In the genomic region with DNA sequence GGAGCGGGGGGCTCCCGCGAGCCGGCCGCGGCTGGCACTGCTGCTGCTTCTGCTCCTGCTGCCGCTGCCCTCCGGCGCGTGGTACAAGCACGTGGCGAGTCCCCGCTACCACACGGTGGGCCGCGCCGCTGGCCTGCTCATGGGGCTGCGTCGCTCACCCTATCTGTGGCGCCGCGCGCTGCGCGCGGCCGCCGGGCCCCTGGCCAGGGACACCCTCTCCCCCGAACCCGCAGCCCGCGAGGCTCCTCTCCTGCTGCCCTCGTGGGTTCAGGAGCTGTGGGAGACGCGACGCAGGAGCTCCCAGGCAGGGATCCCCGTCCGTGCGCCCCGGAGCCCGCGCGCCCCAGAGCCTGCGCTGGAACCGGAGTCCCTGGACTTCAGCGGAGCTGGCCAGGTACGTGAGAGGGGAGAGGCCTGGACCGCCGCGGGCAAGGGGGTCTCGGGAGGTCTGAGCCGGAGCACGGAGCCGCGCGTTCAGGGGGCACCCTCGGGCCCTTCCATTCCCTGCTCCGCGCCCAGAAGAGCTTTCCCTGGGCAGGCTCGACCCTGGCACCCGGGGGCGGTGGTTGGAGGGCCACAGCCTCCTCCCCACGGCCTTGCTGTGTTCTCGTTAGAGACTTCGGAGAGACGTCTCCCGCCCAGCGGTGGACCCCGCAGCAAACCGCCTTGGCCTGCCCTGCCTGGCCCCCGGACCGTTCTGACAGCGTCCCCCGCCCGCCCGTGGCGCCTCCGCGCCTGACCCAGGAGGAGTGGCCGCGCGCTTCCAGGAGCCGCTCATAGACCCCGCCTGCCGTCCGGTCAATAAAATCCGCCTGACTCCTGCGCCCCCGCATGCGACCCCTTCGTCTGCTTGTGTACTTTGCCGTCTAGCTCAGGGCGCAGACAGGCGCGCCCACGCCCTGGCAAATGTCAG, we compare ENCODE assay signal across 1 cellular context.
TF ChIP-seq lines count a peak whose summit lies in the region.

No MANE protein-coding gene starts in this region.

TF ChIP-seq in HepG2, 621 proteins besides CTCF, POLR2A, EP300 and RAD21 (continues in another document):
- no peak for TF ChIP-seq SATB2 (CRISPR knock-in tag; IDR thresholded peaks at IDR 0.05)
- TF ChIP-seq, protein P1, sequence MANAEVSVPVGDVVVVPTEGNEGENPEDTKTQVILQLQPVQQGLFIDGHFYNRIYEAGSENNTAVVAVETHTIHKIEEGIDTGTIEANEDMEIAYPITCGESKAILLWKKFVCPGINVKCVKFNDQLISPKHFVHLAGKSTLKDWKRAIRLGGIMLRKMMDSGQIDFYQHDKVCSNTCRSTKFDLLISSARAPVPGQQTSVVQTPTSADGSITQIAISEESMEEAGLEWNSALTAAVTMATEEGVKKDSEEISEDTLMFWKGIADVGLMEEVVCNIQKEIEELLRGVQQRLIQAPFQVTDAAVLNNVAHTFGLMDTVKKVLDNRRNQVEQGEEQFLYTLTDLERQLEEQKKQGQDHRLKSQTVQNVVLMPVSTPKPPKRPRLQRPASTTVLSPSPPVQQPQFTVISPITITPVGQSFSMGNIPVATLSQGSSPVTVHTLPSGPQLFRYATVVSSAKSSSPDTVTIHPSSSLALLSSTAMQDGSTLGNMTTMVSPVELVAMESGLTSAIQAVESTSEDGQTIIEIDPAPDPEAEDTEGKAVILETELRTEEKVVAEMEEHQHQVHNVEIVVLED (CRISPR knock-in tag; IDR thresholded peaks at IDR 0.05; ENCODE audit: borderline replicate concordance) = no peak
- no peak for TF ChIP-seq NR2C2 (CRISPR knock-in tag; IDR thresholded peaks at IDR 0.05; ENCODE audit: borderline replicate concordance)
- TF ChIP-seq ZNF253 (CRISPR knock-in tag; IDR thresholded peaks at IDR 0.05; ENCODE audit: borderline replicate concordance) = no peak
- TF ChIP-seq GTF2F1 (IDR thresholded peaks at IDR 0.05; ENCODE audit: low read length) = no peak
- TF ChIP-seq THRA (CRISPR knock-in tag; IDR thresholded peaks at IDR 0.05; ENCODE audit: borderline replicate concordance) = no peak
- TF ChIP-seq ZNF878 (CRISPR knock-in tag; IDR thresholded peaks at IDR 0.05) = no peak
- TF ChIP-seq PAWR (CRISPR knock-in tag; IDR thresholded peaks at IDR 0.05; ENCODE audit: borderline replicate concordance) = no peak
- no peak for TF ChIP-seq HNF1A (IDR thresholded peaks at IDR 0.05; ENCODE audit: low read depth)
- TF ChIP-seq HNF1A (CRISPR knock-in tag; IDR thresholded peaks at IDR 0.05; ENCODE audit: borderline replicate concordance) = no peak
- no peak for TF ChIP-seq ZNF292 (CRISPR knock-in tag; IDR thresholded peaks at IDR 0.05; ENCODE audit: borderline replicate concordance, low read depth)
- TF ChIP-seq SSRP1 (CRISPR knock-in tag; IDR thresholded peaks at IDR 0.05) = no peak
- TF ChIP-seq, protein P2, sequence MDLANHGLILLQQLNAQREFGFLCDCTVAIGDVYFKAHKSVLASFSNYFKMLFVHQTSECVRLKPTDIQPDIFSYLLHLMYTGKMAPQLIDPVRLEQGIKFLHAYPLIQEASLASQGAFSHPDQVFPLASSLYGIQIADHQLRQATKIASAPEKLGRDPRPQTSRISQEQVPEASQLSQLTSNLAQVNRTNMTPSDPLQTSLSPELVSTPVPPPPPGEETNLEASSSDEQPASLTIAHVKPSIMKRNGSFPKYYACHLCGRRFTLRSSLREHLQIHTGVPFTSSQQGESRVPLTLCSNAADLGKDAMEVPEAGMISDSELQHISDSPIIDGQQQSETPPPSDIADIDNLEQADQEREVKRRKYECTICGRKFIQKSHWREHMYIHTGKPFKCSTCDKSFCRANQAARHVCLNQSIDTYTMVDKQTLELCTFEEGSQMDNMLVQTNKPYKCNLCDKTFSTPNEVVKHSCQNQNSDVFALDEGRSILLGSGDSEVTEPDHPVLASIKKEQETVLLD (CRISPR knock-in tag; IDR thresholded peaks at IDR 0.05; ENCODE audit: low read depth) = no peak
- TF ChIP-seq ZHX1 (CRISPR knock-in tag; IDR thresholded peaks at IDR 0.05; ENCODE audit: low read depth) = no peak
- TF ChIP-seq ZNF564 (CRISPR knock-in tag; IDR thresholded peaks at IDR 0.05) = no peak
- TF ChIP-seq ZNF7 (CRISPR knock-in tag; IDR thresholded peaks at IDR 0.05) = no peak
- TF ChIP-seq FOXA1 (IDR thresholded peaks at IDR 0.05) = no peak
- TF ChIP-seq FOXA1 (CRISPR knock-in tag; IDR thresholded peaks at IDR 0.05) = 0 out of 2 replicates have a peak, but pooled peaks have one; percentile 22
- no peak for TF ChIP-seq TBX2 (CRISPR knock-in tag; IDR thresholded peaks at IDR 0.05; ENCODE audit: borderline replicate concordance)
- no peak for TF ChIP-seq SP140L (CRISPR knock-in tag; IDR thresholded peaks at IDR 0.05; ENCODE audit: borderline replicate concordance)
- no peak for TF ChIP-seq SMYD3 (CRISPR knock-in tag; IDR thresholded peaks at IDR 0.05)
- TF ChIP-seq RFX1 (IDR thresholded peaks at IDR 0.05) = no peak
- TF ChIP-seq XRCC5 (optimal IDR thresholded peaks at IDR 0.05; ENCODE audit: low read length) = no peak
- no peak for TF ChIP-seq ZNF550 (CRISPR knock-in tag; IDR thresholded peaks at IDR 0.05; ENCODE audit: borderline replicate concordance)
- TF ChIP-seq, protein P3, sequence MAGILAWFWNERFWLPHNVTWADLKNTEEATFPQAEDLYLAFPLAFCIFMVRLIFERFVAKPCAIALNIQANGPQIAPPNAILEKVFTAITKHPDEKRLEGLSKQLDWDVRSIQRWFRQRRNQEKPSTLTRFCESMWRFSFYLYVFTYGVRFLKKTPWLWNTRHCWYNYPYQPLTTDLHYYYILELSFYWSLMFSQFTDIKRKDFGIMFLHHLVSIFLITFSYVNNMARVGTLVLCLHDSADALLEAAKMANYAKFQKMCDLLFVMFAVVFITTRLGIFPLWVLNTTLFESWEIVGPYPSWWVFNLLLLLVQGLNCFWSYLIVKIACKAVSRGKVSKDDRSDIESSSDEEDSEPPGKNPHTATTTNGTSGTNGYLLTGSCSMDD (CRISPR knock-in tag; IDR thresholded peaks at IDR 0.05) = no peak
- TF ChIP-seq, protein P4, sequence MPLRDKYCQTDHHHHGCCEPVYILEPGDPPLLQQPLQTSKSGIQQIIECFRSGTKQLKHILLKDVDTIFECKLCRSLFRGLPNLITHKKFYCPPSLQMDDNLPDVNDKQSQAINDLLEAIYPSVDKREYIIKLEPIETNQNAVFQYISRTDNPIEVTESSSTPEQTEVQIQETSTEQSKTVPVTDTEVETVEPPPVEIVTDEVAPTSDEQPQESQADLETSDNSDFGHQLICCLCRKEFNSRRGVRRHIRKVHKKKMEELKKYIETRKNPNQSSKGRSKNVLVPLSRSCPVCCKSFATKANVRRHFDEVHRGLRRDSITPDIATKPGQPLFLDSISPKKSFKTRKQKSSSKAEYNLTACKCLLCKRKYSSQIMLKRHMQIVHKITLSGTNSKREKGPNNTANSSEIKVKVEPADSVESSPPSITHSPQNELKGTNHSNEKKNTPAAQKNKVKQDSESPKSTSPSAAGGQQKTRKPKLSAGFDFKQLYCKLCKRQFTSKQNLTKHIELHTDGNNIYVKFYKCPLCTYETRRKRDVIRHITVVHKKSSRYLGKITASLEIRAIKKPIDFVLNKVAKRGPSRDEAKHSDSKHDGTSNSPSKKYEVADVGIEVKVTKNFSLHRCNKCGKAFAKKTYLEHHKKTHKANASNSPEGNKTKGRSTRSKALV (CRISPR knock-in tag; IDR thresholded peaks at IDR 0.05) = peak; percentile 99
- TF ChIP-seq, protein P5, sequence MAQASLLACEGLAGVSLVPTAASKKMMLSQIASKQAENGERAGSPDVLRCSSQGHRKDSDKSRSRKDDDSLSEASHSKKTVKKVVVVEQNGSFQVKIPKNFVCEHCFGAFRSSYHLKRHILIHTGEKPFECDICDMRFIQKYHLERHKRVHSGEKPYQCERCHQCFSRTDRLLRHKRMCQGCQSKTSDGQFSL (CRISPR knock-in tag; IDR thresholded peaks at IDR 0.05) = no peak
- TF ChIP-seq ARNTL (CRISPR knock-in tag; IDR thresholded peaks at IDR 0.05) = 0 out of 2 replicates have a peak, but pooled peaks have one; percentile 24
- no peak for TF ChIP-seq ATF7-NPFF (CRISPR knock-in tag; IDR thresholded peaks at IDR 0.05; ENCODE audit: low read depth)
- no peak for TF ChIP-seq YY1 (IDR thresholded peaks at IDR 0.05; ENCODE audit: insufficient read depth, insufficient replicate concordance, low read depth, low read length)
- TF ChIP-seq, protein P6, sequence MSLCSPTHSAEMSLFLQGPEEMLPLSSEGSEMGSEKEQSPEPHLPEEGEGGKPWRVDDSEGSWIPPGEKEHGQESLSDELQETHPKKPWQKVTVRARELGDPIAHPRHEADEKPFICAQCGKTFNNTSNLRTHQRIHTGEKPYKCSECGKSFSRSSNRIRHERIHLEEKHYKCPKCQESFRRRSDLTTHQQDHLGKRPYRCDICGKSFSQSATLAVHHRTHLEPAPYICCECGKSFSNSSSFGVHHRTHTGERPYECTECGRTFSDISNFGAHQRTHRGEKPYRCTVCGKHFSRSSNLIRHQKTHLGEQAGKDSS (CRISPR knock-in tag; IDR thresholded peaks at IDR 0.05; ENCODE audit: borderline replicate concordance, low read depth) = no peak
- TF ChIP-seq ZBTB38 (CRISPR knock-in tag; IDR thresholded peaks at IDR 0.05) = no peak
- no peak for TF ChIP-seq RFX3 (CRISPR knock-in tag; IDR thresholded peaks at IDR 0.05)
- TF ChIP-seq RFX5 (IDR thresholded peaks at IDR 0.05; ENCODE audit: low read depth, low read length) = no peak
- no peak for TF ChIP-seq SP5 (CRISPR knock-in tag; IDR thresholded peaks at IDR 0.05; ENCODE audit: borderline replicate concordance, low read depth)
- TF ChIP-seq HMG20A (CRISPR knock-in tag; IDR thresholded peaks at IDR 0.05; ENCODE audit: borderline replicate concordance) = no peak
- no peak for TF ChIP-seq STAT6 (CRISPR knock-in tag; IDR thresholded peaks at IDR 0.05; ENCODE audit: borderline replicate concordance)
- peak; percentile 28; the same call in 1 of the 2 replicates for TF ChIP-seq ZFY (CRISPR knock-in tag; IDR thresholded peaks at IDR 0.05)
- no peak for TF ChIP-seq ZNF431 (CRISPR knock-in tag; IDR thresholded peaks at IDR 0.05; ENCODE audit: borderline replicate concordance, low read depth)
